In the genomic region with DNA sequence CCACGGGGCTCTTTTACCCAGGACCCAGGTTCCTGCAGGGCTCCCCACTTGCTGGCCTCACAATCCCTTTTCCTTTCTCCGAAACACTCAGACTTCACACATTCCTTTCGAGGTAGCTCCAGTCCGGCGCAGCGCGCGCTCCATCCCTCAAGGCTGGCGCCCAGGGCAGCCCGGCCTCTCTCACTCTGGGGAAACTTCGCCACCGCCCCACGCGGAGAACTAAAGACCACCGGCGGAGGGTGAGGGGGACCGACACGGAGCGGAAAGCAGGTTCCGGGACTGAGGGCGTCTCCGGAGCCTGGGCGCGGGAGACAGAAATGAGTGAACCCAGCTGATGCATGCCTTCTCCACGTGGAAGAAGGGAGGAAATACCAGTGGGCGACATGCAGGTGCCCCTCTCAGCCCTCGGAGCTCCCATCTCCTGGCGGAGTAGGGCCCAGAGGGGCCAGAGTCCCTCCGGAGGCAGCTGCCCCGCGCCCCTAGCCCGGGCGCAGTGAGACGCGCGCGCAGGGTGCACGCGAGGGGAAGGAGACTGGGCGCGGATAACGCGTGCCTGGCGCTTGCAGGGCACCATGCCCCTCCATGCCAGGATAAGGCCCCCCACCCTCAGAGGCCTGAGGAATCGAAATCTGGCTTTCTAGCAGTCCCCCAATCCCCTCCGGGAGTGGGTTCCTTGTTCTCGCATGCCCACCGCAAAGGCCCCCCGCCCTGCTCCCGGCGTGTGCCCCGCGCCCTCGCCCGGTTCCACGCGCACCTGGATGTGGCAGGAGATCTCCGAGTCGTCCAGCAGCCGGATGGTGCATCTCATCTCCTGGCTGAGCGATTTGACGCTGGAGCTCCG, we compare ENCODE assay signal across 8 cellular contexts. TPM values are rescaled to one million over a fixed set of nuclear protein-coding genes. Genes with fewer than 3 reads are reported as not detected.
A peak's percentile ranks its signal among the peaks of the same experiment; 100 is the strongest.
DNase-seq lines count a peak whose midpoint lies in the region; ATAC-seq and TF ChIP-seq lines count a peak whose summit lies in the region.
"Had no signal": no experiment of that assay in that cellular context is flagged by ENCODE, and none has a peak within 500 bp of the region (broad histone marks: within the 10 kb centered on the region; RNA-seq: fewer than 3 reads in every experiment).

No MANE protein-coding gene starts in this region.

- H3K36me3 ChIP-seq in HUES64 (ENCODE audit: insufficient read depth, low read length) = no peaks in the 10 kb centered on the region
- no peaks in the 10 kb centered on the region for H3K36me3 ChIP-seq in testis (ENCODE audit: low read depth, missing control alignments)

- peaks cover 9% of the 10 kb centered on the region; the same call in 1 of the 2 replicates for H3K4me1 ChIP-seq in HUES64 (ENCODE audit: insufficient read depth, low read length)
- H3K4me1 ChIP-seq in testis = peaks cover 8% of the 10 kb centered on the region

- no peaks in the 10 kb centered on the region for H3K4me1 Mint-ChIP-seq in activated T-helper 17 cell treated with anti-CD3 and anti-CD28 coated beads, Interleukin-2, amount 50 U/mL, for 72 hours

- H3K9ac ChIP-seq in HUES64 (ENCODE audit: low read depth, low read length) = no peak overlapping the region; the same call in 1 of the 2 replicates

- H3K27me3 Mint-ChIP-seq in activated T-helper 17 cell treated with anti-CD3 and anti-CD28 coated beads, Interleukin-2, amount 50 U/mL, for 72 hours = peaks cover 25% of the 10 kb centered on the region

- H3K9me3 ChIP-seq in HUES64 (ENCODE audit: insufficient read depth, low read depth, low read length) (no peaks in the 10 kb centered on the region), testis (no peaks in the 10 kb centered on the region)

- H3K27ac Mint-ChIP-seq in activated T-helper 17 cell treated with anti-CD3 and anti-CD28 coated beads, Interleukin-2, amount 50 U/mL, for 72 hours = no peak overlapping the region

- H3K4me3 ChIP-seq in HUES64 (ENCODE audit: low read length) (peak overlapping the region; percentile 65), cardiac fibroblast (replicated peaks in 1 of 2; ENCODE audit: low read depth in 2 of 2, low read length in 2 of 2) (peak overlapping the region; percentile 51 to 63), lower leg skin (ENCODE audit: low read depth, poor library complexity, severe bottlenecking) (peak overlapping the region; percentile 16), testis (peak overlapping the region; percentile 60 to 63)

- H3K27ac ChIP-seq in HUES64 (ENCODE audit: low read depth, low read length) (no peak overlapping the region), testis (no peak overlapping the region)

- H3K27me3 ChIP-seq in HUES64 (ENCODE audit: insufficient read depth, low read length) (peaks cover 57% of the 10 kb centered on the region), testis (no peaks in the 10 kb centered on the region)

- TF ChIP-seq CTCF in cardiac fibroblast (IDR thresholded peaks at IDR 0.05; ENCODE audit: low read depth, low read length) (no peak), lower leg skin (IDR thresholded peaks at IDR 0.05) (no peak), testis (IDR thresholded peaks at IDR 0.05) (no peak)

- no peak overlapping the region for H3K4me3 Mint-ChIP-seq in activated T-helper 17 cell treated with anti-CD3 and anti-CD28 coated beads, Interleukin-2, amount 50 U/mL, for 72 hours

- 4% methylated on average over 63 of the region's 63 CpGs for WGBS in HUES64
- WGBS in lower leg skin, 2 donors = 3 to 4% methylated on average over 25 to 47 of the region's 63 CpGs
- 0% methylated on average over 36 to 58 of the region's 63 CpGs for WGBS in testis, 2 donors

- ATAC-seq in esophagus mucosa = no peak
- ATAC-seq in activated T-helper 17 cell treated with anti-CD3 and anti-CD28 coated beads, Interleukin-2, amount 50 U/mL, for 72 hours (replicated peaks) = no peak

- DNase-seq in cardiac fibroblast (ENCODE audit: low read depth in 2 of 2) = peak; percentile 21 to 56
- DNase-seq in lower leg skin (ENCODE audit: low spot score in 2 of 2) = no peak
- DNase-seq in testis = no peak
- DNase-seq in NCI-H2107 treated with DMSO at 0.1 percent for 48 hours (lab: John Stamatoyannopoulos, UW; ENCODE audit: unreplicated experiment) = no peak
- DNase-seq: effector memory CD4-positive, alpha-beta T cell had no signal

- intact Hi-C loops in lower leg skin (cut with DNase I; ENCODE audit: low total_unique reads) (no loop called here), testis (cut with DNase I; ENCODE audit: low total_unique reads) (loop anchor here (10.0 kb wide), 1 partner anchor 203 kb away; no protein-coding TSS in a partner anchor)

- no peaks in the 10 kb centered on the region for H3K36me3 Mint-ChIP-seq in activated T-helper 17 cell treated with anti-CD3 and anti-CD28 coated beads, Interleukin-2, amount 50 U/mL, for 72 hours (ENCODE audit: low read depth)

- TF ChIP-seq POLR2A in lower leg skin (IDR thresholded peaks at IDR 0.05) = no peak
- no peak for TF ChIP-seq POLR2A in testis (IDR thresholded peaks at IDR 0.05)

- no peaks in the 10 kb centered on the region for H3K9me3 Mint-ChIP-seq in activated T-helper 17 cell treated with anti-CD3 and anti-CD28 coated beads, Interleukin-2, amount 50 U/mL, for 72 hours

RNA-seq across cellular contexts. Expression of a gene that starts 0.7 kb away (rescaled TPM):
- 0.45 TPM for polyA plus RNA-seq in HUES64 (2013, experiment 1 of 2)
- polyA plus RNA-seq in HUES64 (2013, experiment 2 of 2) = 0.57 TPM
- 1 to 10 TPM; 2.2 to 5.8 (median 4.4) TPM for total RNA-seq in lower leg skin
- 10 to 100 TPM in 1 of 2 donors, 1 to 10 TPM in 1; 5.5 to 16.2 TPM for total RNA-seq in testis
- polyA plus RNA-seq in testis (ENCODE audit: insufficient read depth, low read depth, low replicate concordance) = 12.5 TPM
- 0.60 TPM for total RNA-seq in esophagus mucosa
- total RNA-seq in activated T-helper 17 cell treated with anti-CD3 and anti-CD28 coated beads, Interleukin-2, amount 50 U/mL, for 72 hours = under 1 TPM; 0.17 to 0.82 TPM

Comparison
In these comparisons a context has a peak if more than half of its experiments do, and no peak if none do; other contexts are left out.
1. DNase-seq: peak in cardiac fibroblast (2 of 2); none in lower leg skin (0 of 2), testis (single experiment) and NCI-H2107 treated with DMSO at 0.1 percent for 48 hours (single experiment).
2. Peak in every context shown above with its lines, with median percentiles within 50 percentile points of each other: H3K4me3 ChIP-seq.